8 cellular contexts compared by ENCODE assay signal in genomic region chr11:65417702-65418430, GRCh38. TPM values are rescaled to one million over a fixed set of nuclear protein-coding genes. Genes with fewer than 3 reads are reported as not detected.
DNase-seq lines count a peak whose midpoint lies in the region; ATAC-seq, FAIRE-seq and TF ChIP-seq lines count a peak whose summit lies in the region.

No MANE protein-coding gene starts in this region.

- in situ Hi-C loops in G401 (cut with HindIII; ENCODE audit: low sequenced_read_pairs): no loop called here

- ATAC-seq in right lobe of liver: no peak

- DNase-seq in G401 (ENCODE audit: low spot score) (peak; percentile 31), RPMI8226 (peak; percentile 83), cerebellar cortex (ENCODE audit: low spot score) (peak; percentile 59), right lobe of liver (peak; percentile 74 to 79 (median 75)), dedifferentiated amniotic fluid mesenchymal stem cell (ENCODE audit: extremely low spot score) (no peak), RCC 7860 (ENCODE audit: low spot score) (no peak), T-helper 9 cell (no peak)

- TF ChIP-seq CTCF in right lobe of liver (IDR thresholded peaks at IDR 0.05): no peak

- H3K36me3 ChIP-seq in right lobe of liver (peaks cover 0 to 3% (median 0%) of the 10 kb centered on the region in 4 donors), stomach smooth muscle (ENCODE audit: control insufficient read depth in 2 of 2, insufficient read depth in 2 of 2, low read length in 2 of 2) (no peaks in the 10 kb centered on the region)

- H3K27ac ChIP-seq in right lobe of liver: peak overlapping the region; percentile 97 to 100 (median 100)
- peak overlapping the region; percentile 100 for H3K27ac ChIP-seq in stomach smooth muscle (ENCODE audit: low read length)

- intact Hi-C loops in right lobe of liver (cut with DNase I): loop anchor here (10.0 kb wide), 1 partner anchor 53 kb away; no protein-coding TSS in a partner anchor

- H3K4me3 ChIP-seq in right lobe of liver (peak overlapping the region; percentile 20 to 87 (median 32)), stomach smooth muscle (ENCODE audit: low read length in 2 of 2) (peak overlapping the region; percentile 62 to 99)

- H3K4me1 ChIP-seq in right lobe of liver (peaks cover 0 to 44% (median 16%) of the 10 kb centered on the region in 4 donors), stomach smooth muscle (ENCODE audit: control insufficient read depth, insufficient read depth, low read length) (peaks cover 59% of the 10 kb centered on the region)

- WGBS in right lobe of liver (ENCODE audit: insufficient coverage, low coverage, low lambda C conversion rate, missing lambda C conversion rate): 2% methylated on average over 8 of the region's 19 CpGs

- H3K9me3 ChIP-seq in right lobe of liver: no peaks in the 10 kb centered on the region
- no peaks in the 10 kb centered on the region for H3K9me3 ChIP-seq in stomach smooth muscle (ENCODE audit: control insufficient read depth in 2 of 2, low read length in 2 of 2)

- H3K27me3 ChIP-seq in right lobe of liver (no peaks in the 10 kb centered on the region), stomach smooth muscle (ENCODE audit: control insufficient read depth in 1 of 2, insufficient read depth in 2 of 2, low read length in 2 of 2) (no peaks in the 10 kb centered on the region)

- H3K9ac ChIP-seq in stomach smooth muscle (ENCODE audit: low read length in 2 of 2): peak overlapping the region; percentile 73 to 87

- TF ChIP-seq POLR2A in right lobe of liver (IDR thresholded peaks at IDR 0.05): peak; percentile 21

- no peak for FAIRE-seq in RCC 7860 (lab: Jason Lieb, UNC)

RNA-seq across cellular contexts. Expression of gene NEAT1, which starts 4.7 kb away (rescaled TPM):
- total RNA-seq in G401 (2014; rRNA removed; shearing (Covaris generic)): 4.4 and 12.4 TPM in 2 replicates
- total RNA-seq in right lobe of liver: 1,000 to 10,000 TPM in 2 of 6 experiments, 100 to 1,000 TPM in 4; 202 to 1,225 (median 767) TPM

RNA-seq across cellular contexts. Expression of gene FRMD8, which starts 31.4 kb away (rescaled TPM):
- total RNA-seq in G401 (2014; rRNA removed; shearing (Covaris generic)): 31.1 and 40.1 TPM in 2 replicates
- 10 to 100 TPM in 4 of 6 experiments, 1 to 10 TPM in 2; 7.7 to 17.1 (median 14.3) TPM for total RNA-seq in right lobe of liver

RNA-seq across cellular contexts. Expression of gene SLC25A45, which starts 35.4 kb away (rescaled TPM):
- 1.1 TPM in 1 of 2 replicates, not detected in the other for total RNA-seq in G401 (2014; rRNA removed; shearing (Covaris generic))
- 10 to 100 TPM in 4 of 6 experiments, 1 to 10 TPM in 2; 7.5 to 17.5 (median 12.1) TPM for total RNA-seq in right lobe of liver

Comparison
In these comparisons a context has a peak if more than half of its experiments do, and no peak if none do; other contexts are left out.
1. DNase-seq: peak in G401 (single experiment), RPMI8226 (single experiment), cerebellar cortex (single experiment) and right lobe of liver (3 of 3); none in dedifferentiated amniotic fluid mesenchymal stem cell (single experiment), RCC 7860 (single experiment) and T-helper 9 cell (single experiment).
2. RNA of gene NEAT1, which starts 4.7 kb away (total RNA-seq): 202 to 1,225 TPM in right lobe of liver; 4.4 to 12.4 TPM in G401; every median in the first group is over 10 times any median in the second.